In the genomic region with DNA sequence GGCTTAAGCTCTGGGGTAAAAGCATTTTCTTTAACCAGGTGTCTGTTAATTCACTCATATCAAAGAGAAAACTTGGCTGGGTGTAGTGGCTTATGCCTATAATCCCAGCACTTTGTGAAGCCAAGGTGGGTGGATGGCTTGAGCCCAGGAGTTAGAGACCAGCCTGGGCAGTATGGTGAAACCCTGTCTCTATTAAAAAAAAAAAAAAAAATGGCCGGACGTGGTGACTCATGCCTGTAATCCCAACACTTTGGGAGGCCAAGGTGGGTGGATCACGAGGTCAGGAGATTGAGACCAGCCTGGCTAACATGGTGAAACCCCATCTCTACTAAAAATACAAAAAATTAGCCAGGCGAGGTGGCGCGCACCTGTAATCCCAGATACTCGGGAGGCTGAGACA, we compare ENCODE assay signal across 11 cellular contexts. TPM values are rescaled to one million over a fixed set of nuclear protein-coding genes. Genes with fewer than 3 reads are reported as not detected.
DNase-seq lines count a peak whose midpoint lies in the region; ATAC-seq and TF ChIP-seq lines count a peak whose summit lies in the region.
"Not testable (repeated sequence)": the region's sequence is repeated elsewhere in the genome, so short reads cannot be mapped to it uniquely, and the experiment has no call there.
"Had no signal": no experiment of that assay in that cellular context is flagged by ENCODE, and none has a peak within 500 bp of the region (broad histone marks: within the 10 kb centered on the region; RNA-seq: fewer than 3 reads in every experiment).

No MANE protein-coding gene starts in this region.

- H3K4me3 ChIP-seq in HCT116 (replicated peaks in 1 of 2; ENCODE audit: low read depth in 1 of 2, low read length in 2 of 2); fibroblast of mammary gland (ENCODE audit: control insufficient read depth, low read depth, low read length): not testable (repeated sequence)

- DNase-seq in HCT116 (ENCODE audit: low read depth, low spot score); neural crest cell (ENCODE audit: low read depth, low spot score): not testable (repeated sequence)
- DNase-seq in MV-4-11 (lab: John Stamatoyannopoulos, UW), result peak; percentile 38
- DNase-seq in MCF 10A (ENCODE audit: unreplicated experiment), result peak; percentile 38
- peak; percentile 34 for DNase-seq in fibroblast of mammary gland (ENCODE audit: low read depth)
- peak; percentile 38 for DNase-seq in iris pigment epithelial cell (ENCODE audit: low read depth)

- TF ChIP-seq POLR2A in HCT116 (IDR thresholded peaks at IDR 0.05; ENCODE audit: borderline replicate concordance, extremely low read depth, insufficient read depth, insufficient read length), result not testable (repeated sequence)

- H3K27ac Mint-ChIP-seq in MCF 10A (ENCODE audit: low read depth, unreplicated experiment); neural crest cell (ENCODE audit: unreplicated experiment): not testable (repeated sequence)

- not testable (repeated sequence) for H2AFZ ChIP-seq in HCT116 (ENCODE audit: low read depth, low read length, poor library complexity, severe bottlenecking)

- POLR2A ChIA-PET in HCT116 (lab: Charles Lee), result interaction anchor here (1.2 to 1.9 kb wide), 2 partner anchors 13 to 32 kb away, joined by 5 to 6 read pairs; partner anchors contain the start of genes ZNF497 and ZNF584
- POLR2A ChIA-PET in MCF 10A (lab: Yijun Ruan, JAX), result interaction anchor here (0.6 to 3.1 kb wide), 2 partner anchors 11 to 14 kb away, joined by 3 to 10 read pairs; partner anchors contain the start of gene ZNF497

- RAD21 ChIA-PET in HCT116 (lab: Charles Lee; ENCODE audit: low non-redundant PET in 1 of 2, low total read pairs in 2 of 2, uncharacterized antibody in 2 of 2, unreplicated experiment in 2 of 2), result interaction anchor here in 1 of 2 experiments (0.6 kb wide), 1 partner anchor 27 kb away, joined by 3 read pairs; no protein-coding TSS in a partner anchor

- not testable (repeated sequence) for H3K79me2 ChIP-seq in HCT116 (ENCODE audit: insufficient read depth, low read length)

- not testable (repeated sequence) for H3K36me3 ChIP-seq in HCT116 (ENCODE audit: control insufficient read depth in 1 of 2, insufficient read depth in 2 of 2, low read length in 2 of 2)

- not testable (repeated sequence) for TF ChIP-seq CTCF in HCT116 (IDR thresholded peaks at IDR 0.05 in 2 of 3, conservative IDR thresholded peaks at IDR 0.05 in 1 of 3; ENCODE audit: borderline replicate concordance in 1 of 3, insufficient read depth in 1 of 3, low read depth in 2 of 3, low read length in 2 of 3); MCF 10A (IDR thresholded peaks at IDR 0.05; ENCODE audit: unreplicated experiment); fibroblast of mammary gland (conservative IDR thresholded peaks at IDR 0.05; ENCODE audit: control insufficient read depth, insufficient read depth, low read depth, low read length); neural crest cell (conservative IDR thresholded peaks at IDR 0.05)

- H3K4me1 Mint-ChIP-seq in MCF 10A (ENCODE audit: insufficient read depth, unreplicated experiment) (peaks cover 12% of the 10 kb centered on the region), neural crest cell (peaks cover 15% of the 10 kb centered on the region)

- not testable (repeated sequence) for BruUV-seq in HCT116 (replicated peaks; lab: Mats Ljungman, UMichigan); MCF 10A (replicated peaks; lab: Mats Ljungman, UMichigan)

- H3K4me1 ChIP-seq in HCT116 (ENCODE audit: control insufficient read depth in 1 of 2, insufficient read depth in 2 of 2, low read length in 2 of 2), result peaks cover 3 to 21% of the 10 kb centered on the region in 2 experiments

- H3K36me3 Mint-ChIP-seq in MCF 10A (ENCODE audit: insufficient read depth, unreplicated experiment), result peaks cover 14% of the 10 kb centered on the region
- H3K36me3 Mint-ChIP-seq in neural crest cell (ENCODE audit: low read depth), result not testable (repeated sequence)

- CTCF ChIA-PET in HCT116 (lab: Charles Lee), result not testable (repeated sequence)
- CTCF ChIA-PET in MCF 10A (lab: Yijun Ruan, JAX), result interaction anchor here (1.0 kb wide), 1 partner anchor 13 kb away, joined by 3 read pairs; no protein-coding TSS in a partner anchor

- not testable (repeated sequence) for H3K27me3 Mint-ChIP-seq in MCF 10A (ENCODE audit: insufficient read depth, unreplicated experiment); neural crest cell (ENCODE audit: low read depth)

- peak overlapping the region; percentile 53; the same call in 1 of the 2 replicates for H3K4me2 ChIP-seq in HCT116 (ENCODE audit: low read length)

- not testable (repeated sequence) for H3K9me3 Mint-ChIP-seq in MCF 10A (ENCODE audit: unreplicated experiment); neural crest cell

- ATAC-seq in HCT116, result not testable (repeated sequence)

- H4K20me1 ChIP-seq in HCT116 (ENCODE audit: insufficient read depth), result not testable (repeated sequence)

- not testable (repeated sequence) for TF ChIP-seq RAD21 in HCT116 (IDR thresholded peaks at IDR 0.05; ENCODE audit: low read depth)

- not testable (repeated sequence) for H3K27me3 ChIP-seq in HCT116 (ENCODE audit: insufficient read depth, low read length)

- not testable (repeated sequence) for H3K4me3 Mint-ChIP-seq in MCF 10A (ENCODE audit: unreplicated experiment)
- H3K4me3 Mint-ChIP-seq in neural crest cell, result peak overlapping the region; percentile 31

- not testable (repeated sequence) for H3K9me2 ChIP-seq in HCT116 (ENCODE audit: insufficient read depth)

- intact Hi-C loops in HCT116 (cut with micrococcal nuclease); MCF 10A (cut with micrococcal nuclease): not testable (repeated sequence)

- not testable (repeated sequence) for H3K9me3 ChIP-seq in HCT116 (ENCODE audit: control insufficient read depth in 1 of 2, insufficient read depth in 1 of 2, low read depth in 1 of 2, low read length in 2 of 2)

- not testable (repeated sequence) for H3K9ac ChIP-seq in HCT116 (ENCODE audit: low read length)

- not testable (repeated sequence) for H3K27ac ChIP-seq in HCT116 (ENCODE audit: low read depth, low read length)

RNA-seq across cellular contexts. Expression of gene ZNF837, which starts 4.1 kb away (rescaled TPM):
- 3.2 TPM for total RNA-seq in HCT116 (2021; ENCODE audit: unreplicated experiment)
- polyA plus RNA-seq in HCT116 (2012), result 2.0 and 2.1 TPM in 2 replicates
- 1.5 and 1.7 TPM in 2 replicates for total RNA-seq in MCF 10A (2022)
- total RNA-seq in neural crest cell, result 4.5 and 5.0 TPM in 2 replicates

RNA-seq across cellular contexts. Expression of gene RPS5, which starts 10.3 kb away (rescaled TPM):
- 1,982 TPM for total RNA-seq in HCT116 (2021; ENCODE audit: unreplicated experiment)
- polyA plus RNA-seq in HCT116 (2012), result 4,316 and 4,936 TPM in 2 replicates
- total RNA-seq in MCF 10A (2022), result 1,779 and 1,872 TPM in 2 replicates
- total RNA-seq in neural crest cell, result 1,209 and 1,215 TPM in 2 replicates

RNA-seq across cellular contexts. Expression of gene ZNF497, which starts 14.2 kb away (rescaled TPM):
- total RNA-seq in HCT116 (2021; ENCODE audit: unreplicated experiment) (5.1 TPM), MCF 10A (2022) (3.2 and 3.9 TPM in 2 replicates), neural crest cell (8.4 and 9.1 TPM in 2 replicates)
- polyA plus RNA-seq in HCT116 (2012), result 2.1 and 2.2 TPM in 2 replicates

RNA-seq across cellular contexts. Expression of gene RNF225, which starts 18.7 kb away (rescaled TPM):
- 1.2 TPM for total RNA-seq in HCT116 (2021; ENCODE audit: unreplicated experiment)
- not detected in 2 replicates for polyA plus RNA-seq in HCT116 (2012)
- total RNA-seq in MCF 10A (2022), result 0.63 and 0.98 TPM in 2 replicates
- 1.5 and 1.6 TPM in 2 replicates for total RNA-seq in neural crest cell
- total RNA-seq: H4 had no signal
- polyA plus RNA-seq: A549; CD14-positive monocyte; CD8-positive, alpha-beta memory T cell; GM23338 had no signal

RNA-seq across cellular contexts. Expression of gene A1BG, which starts 23.4 kb away (rescaled TPM):
- 1.2 TPM for total RNA-seq in HCT116 (2021; ENCODE audit: unreplicated experiment)
- polyA plus RNA-seq in HCT116 (2012), result 0.25 and 0.62 TPM in 2 replicates
- total RNA-seq in MCF 10A (2022), result 6.4 and 7.0 TPM in 2 replicates
- total RNA-seq in neural crest cell, result 17.6 and 17.8 TPM in 2 replicates
